ENCODE assay signal across 1 cellular context in genomic region chr7:73454424-73454823, GRCh38.
TF ChIP-seq lines count a peak whose summit lies in the region.

No MANE protein-coding gene starts in this region.

TF ChIP-seq in SK-N-SH treated with all-trans-retinoic acid at 6 μM for 48 hours, 23 proteins besides CTCF, POLR2A, EP300 and RAD21 (continued from another document):
- no peak for TF ChIP-seq CREB5 (CRISPR knock-in tag; IDR thresholded peaks at IDR 0.05; ENCODE audit: low read depth)
